In the genomic region with DNA sequence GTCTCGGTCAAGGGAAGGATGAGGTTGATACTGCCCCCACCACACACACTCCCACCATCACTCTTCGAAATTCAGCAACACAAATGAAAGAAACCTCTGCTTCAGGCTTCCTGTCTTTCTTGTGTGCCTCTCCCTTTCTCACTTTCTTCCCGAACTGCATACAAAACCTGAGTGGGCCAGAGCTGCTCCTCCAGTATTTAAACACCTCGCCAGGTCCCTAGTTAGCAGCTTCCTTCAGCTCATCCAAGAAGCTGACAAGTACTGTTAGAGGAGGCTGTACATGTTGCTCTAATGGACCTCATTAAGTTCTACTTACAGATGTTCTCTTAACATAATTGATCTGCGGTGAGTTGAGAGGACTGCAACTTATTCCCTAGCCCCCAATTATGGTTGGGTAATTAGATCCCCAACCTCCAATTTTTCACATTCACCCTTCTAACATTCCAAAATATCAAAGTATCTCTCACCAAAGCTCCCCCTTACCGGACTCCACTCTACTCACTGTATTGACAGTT, we compare ENCODE assay signal across 15 cellular contexts. TPM values are rescaled to one million over a fixed set of nuclear protein-coding genes. Genes with fewer than 3 reads are reported as not detected.
DNase-seq lines count a peak whose midpoint lies in the region; ATAC-seq and TF ChIP-seq lines count a peak whose summit lies in the region.
"Had no signal": no experiment of that assay in that cellular context is flagged by ENCODE, and none has a peak within 500 bp of the region (broad histone marks: within the 10 kb centered on the region; RNA-seq: fewer than 3 reads in every experiment).

No MANE protein-coding gene starts in this region.

- H3K27me3 ChIP-seq in adipocyte (replicated peaks; ENCODE audit: control insufficient read depth, insufficient read depth, low read length) (no peaks in the 10 kb centered on the region), lower lobe of right lung (ENCODE audit: low read depth) (peaks cover 15% of the 10 kb centered on the region), tibial artery (no peaks in the 10 kb centered on the region)

- no peaks in the 10 kb centered on the region for H3K9me3 ChIP-seq in adipocyte (ENCODE audit: control insufficient read depth, low read length)
- no peaks in the 10 kb centered on the region for H3K9me3 ChIP-seq in lower lobe of right lung
- H3K9me3 ChIP-seq in tibial artery = no peaks in the 10 kb centered on the region

- intact Hi-C loops in lower lobe of right lung (cut with DNase I) (no loop called here), tibial artery (cut with DNase I; ENCODE audit: low total_unique reads) (no loop called here)

- TF ChIP-seq CTCF in lower lobe of right lung (IDR thresholded peaks at IDR 0.05) = no peak
- no peak for TF ChIP-seq CTCF in tibial artery (IDR thresholded peaks at IDR 0.05)

- H3K27ac ChIP-seq in lower lobe of right lung (peak overlapping the region; percentile 78), tibial artery (peak overlapping the region; percentile 8 to 65)
- H3K27ac ChIP-seq: SK-N-MC had no signal

- H3K4me3 ChIP-seq in adipocyte (ENCODE audit: low read length) (peak overlapping the region; percentile 80), lower lobe of right lung (peak overlapping the region; percentile 56), tibial artery (peak overlapping the region; percentile 21 to 26)

- H3K36me3 ChIP-seq in adipocyte (ENCODE audit: control insufficient read depth, insufficient read depth, low read length, severe bottlenecking) (no peaks in the 10 kb centered on the region), lower lobe of right lung (no peaks in the 10 kb centered on the region), tibial artery (no peaks in the 10 kb centered on the region)

- DNase-seq in NCI-H1436 (lab: John Stamatoyannopoulos, UW) (peak; percentile 51), NCI-H1436 treated with DMSO at 0.1 percent for 48 hours (lab: John Stamatoyannopoulos, UW) (no peak), adipocyte (ENCODE audit: low read depth) (no peak), lower lobe of right lung (no peak), tibial artery (no peak), ecto neural progenitor cell (ENCODE audit: low spot score) (no peak)
- DNase-seq in activated T-cell treated with anti-CD3 and anti-CD28 coated beads, Interleukin-2, amount 50 U/mL, for 48 hours = no peak
- DNase-seq: 8988T; activated CD4-positive, CD25-positive, alpha-beta regulatory T cell treated with anti-CD3 and anti-CD28 coated beads, Interleukin-2, amount 50 U/mL, for 72 hours; central memory CD4-positive, alpha-beta T cell; HCEC 1CT; NCI-H226 had no signal

- H3K9ac ChIP-seq in adipocyte (ENCODE audit: low read length) = peak overlapping the region; percentile 93

- ATAC-seq in lower lobe of right lung (no peak), GM21717 (IDR thresholded peaks at IDR 0.05; ENCODE audit: unreplicated experiment) (no peak)

- H3K4me1 ChIP-seq in adipocyte (ENCODE audit: control insufficient read depth, insufficient read depth, low read length) (peaks cover 66% of the 10 kb centered on the region), lower lobe of right lung (no peaks in the 10 kb centered on the region), tibial artery (peaks cover 0 to 16% (median 5%) of the 10 kb centered on the region in 4 donors)

RNA-seq across cellular contexts. Expression of gene LMO3, which starts 4.1 kb away (rescaled TPM):
- 127 TPM for total RNA-seq in lower lobe of right lung
- total RNA-seq: activated T-helper 1 cell treated with anti-CD3 and anti-CD28 coated beads, Interleukin-12 subunit alpha, Interleukin-12 subunit beta, Interleukin-2, Interleukin-4 antibody, amounts not matched to agents 30 ng/mL and 10 ng/mL and 1 ng/mL, durations not matched to agents 14 hours and 24 hours and 36 hours had no signal

Comparison
In these comparisons a context has a peak if more than half of its experiments do, and no peak if none do; other contexts are left out.
1. H3K4me3 ChIP-seq: peak in every context shown above with its lines; median percentile 80 in adipocyte; 56 in lower lobe of right lung; 24 in tibial artery.